8 cellular contexts compared by ENCODE assay signal in genomic region chr14:32201816-32202467, GRCh38. TPM values are rescaled to one million over a fixed set of nuclear protein-coding genes. Genes with fewer than 3 reads are reported as not detected.
DNase-seq lines count a peak whose midpoint lies in the region; ATAC-seq and TF ChIP-seq lines count a peak whose summit lies in the region.

TSS of gene RNU6-7 (plus strand) at chr14:32202045.

- peaks cover 33% of the 10 kb centered on the region for H3K36me3 Mint-ChIP-seq in CD4-positive, alpha-beta T cell (ENCODE audit: low read depth)
- no peaks in the 10 kb centered on the region for H3K36me3 Mint-ChIP-seq in T-helper 1 cell treated with Interleukin-12 subunit alpha and Interleukin-12 subunit beta and Interleukin-4 antibody, amounts not matched to agents 30 μg/mL and 1 μg/mL, for 36 hours (ENCODE audit: low read depth)
- no peaks in the 10 kb centered on the region for H3K36me3 Mint-ChIP-seq in memory B cell

- no peaks in the 10 kb centered on the region for H3K27me3 ChIP-seq in CD4-positive, alpha-beta T cell (ENCODE audit: control insufficient read depth, insufficient read depth, low read length)
- H3K27me3 ChIP-seq in colonic mucosa (no peaks in the 10 kb centered on the region), stomach (no peaks in the 10 kb centered on the region)

- CTCF ChIA-PET in CD4-positive, alpha-beta T cell (lab: Charles Lee) = interaction anchor here (2.0 kb wide), 1 partner anchor 125 kb away, joined by 5 read pairs; the partner anchor contains the start of gene ARHGAP5

- TF ChIP-seq EP300 in stomach (IDR thresholded peaks at IDR 0.05) = no peak

- no peaks in the 10 kb centered on the region for H3K36me3 ChIP-seq in colonic mucosa
- H3K36me3 ChIP-seq in stomach = no peaks in the 10 kb centered on the region

- H3K9me3 ChIP-seq in CD4-positive, alpha-beta T cell (ENCODE audit: control insufficient read depth, low read length) = no peaks in the 10 kb centered on the region
- H3K9me3 ChIP-seq in colonic mucosa (no peaks in the 10 kb centered on the region), stomach (no peaks in the 10 kb centered on the region)

- H3K4me1 ChIP-seq in colonic mucosa (peaks cover 3% of the 10 kb centered on the region), stomach (peaks cover 9 to 44% (median 20%) of the 10 kb centered on the region in 4 donors)

- ATAC-seq in CD4-positive, alpha-beta T cell (ENCODE audit: poor library complexity) = peak; percentile 15
- ATAC-seq in memory B cell (ENCODE audit: low read depth) = no peak
- no peak for ATAC-seq in GM18520 (IDR thresholded peaks at IDR 0.05; ENCODE audit: unreplicated experiment)

- peak within 1 kb of the TSS; percentile 47 for H3K27ac ChIP-seq in CD4-positive, alpha-beta T cell (ENCODE audit: low read depth, low read length)
- H3K27ac ChIP-seq in colonic mucosa = peak within 1 kb of the TSS; percentile 35
- peak within 1 kb of the TSS; percentile 67 to 85 (median 81) for H3K27ac ChIP-seq in stomach

- H3K4me3 Mint-ChIP-seq in CD4-positive, alpha-beta T cell = peak within 1 kb of the TSS; percentile 93
- peak within 1 kb of the TSS; percentile 88 for H3K4me3 Mint-ChIP-seq in T-helper 1 cell treated with Interleukin-12 subunit alpha and Interleukin-12 subunit beta and Interleukin-4 antibody, amounts not matched to agents 30 μg/mL and 1 μg/mL, for 36 hours
- H3K4me3 Mint-ChIP-seq in memory B cell = peak within 1 kb of the TSS; percentile 96

- H3K27ac Mint-ChIP-seq in CD4-positive, alpha-beta T cell = peak within 1 kb of the TSS; percentile 100
- H3K27ac Mint-ChIP-seq in T-helper 1 cell treated with Interleukin-12 subunit alpha and Interleukin-12 subunit beta and Interleukin-4 antibody, amounts not matched to agents 30 μg/mL and 1 μg/mL, for 36 hours = peak within 1 kb of the TSS; percentile 98
- peak within 1 kb of the TSS; percentile 99 for H3K27ac Mint-ChIP-seq in memory B cell

- H3K9me3 Mint-ChIP-seq in CD4-positive, alpha-beta T cell = no peaks in the 10 kb centered on the region
- H3K9me3 Mint-ChIP-seq in T-helper 1 cell treated with Interleukin-12 subunit alpha and Interleukin-12 subunit beta and Interleukin-4 antibody, amounts not matched to agents 30 μg/mL and 1 μg/mL, for 36 hours = no peaks in the 10 kb centered on the region
- H3K9me3 Mint-ChIP-seq in memory B cell = no peaks in the 10 kb centered on the region

- WGBS in stomach, 5 donors = 0 to 3% (median 1%) methylated on average over 38 of the region's 38 CpGs

- no peak for TF ChIP-seq POLR2A in stomach (IDR thresholded peaks at IDR 0.05)

- POLR2A ChIA-PET in CD4-positive, alpha-beta T cell (lab: Charles Lee) = interaction anchor here (0.9 to 3.0 kb wide), 2 partner anchors 125 to 744 kb away, joined by 4 to 54 read pairs; partner anchors contain the start of gene ARHGAP5

- intact Hi-C loops in CD4-positive, alpha-beta T cell (cut with DNase I, micrococcal nuclease) = loop anchor here (2.0 to 10.0 kb wide), 9 partner anchors 50 to 1577 kb away; partner anchors contain the start of genes NUBPL (in 2 of the 2), AP4S1 (in 1 of the 2), DTD2 (in 1 of the 2) and HEATR5A (in 1 of the 2)
- intact Hi-C loops in colonic mucosa (cut with DNase I) (loop anchor here (5.0 kb wide), 1 partner anchor 125 kb away; the partner anchor contains the start of gene ARHGAP5), stomach (cut with DNase I; ENCODE audit: low total_unique reads) (no loop called here)

- peak in 7 of 10 experiments; percentile 5 to 62 (median 17) for DNase-seq in CD4-positive, alpha-beta T cell
- DNase-seq in LNCaP clone FGC (ENCODE audit: low read depth) (no peak), colonic mucosa (peak; percentile 29), memory B cell (ENCODE audit: low spot score in 2 of 2) (peak; percentile 41 to 47), stomach (no peak), SKM-1 treated with dmso at 0.1 percent for 144 hours (lab: John Stamatoyannopoulos, UW; ENCODE audit: unreplicated experiment) (no peak)

- peaks cover 12% of the 10 kb centered on the region for H3K27me3 Mint-ChIP-seq in CD4-positive, alpha-beta T cell
- peaks cover 10% of the 10 kb centered on the region for H3K27me3 Mint-ChIP-seq in T-helper 1 cell treated with Interleukin-12 subunit alpha and Interleukin-12 subunit beta and Interleukin-4 antibody, amounts not matched to agents 30 μg/mL and 1 μg/mL, for 36 hours (ENCODE audit: low read depth)
- H3K27me3 Mint-ChIP-seq in memory B cell = no peaks in the 10 kb centered on the region

- peaks cover 30% of the 10 kb centered on the region for H3K4me1 Mint-ChIP-seq in CD4-positive, alpha-beta T cell (ENCODE audit: low read depth)
- H3K4me1 Mint-ChIP-seq in T-helper 1 cell treated with Interleukin-12 subunit alpha and Interleukin-12 subunit beta and Interleukin-4 antibody, amounts not matched to agents 30 μg/mL and 1 μg/mL, for 36 hours (ENCODE audit: low read depth) = peaks cover 36% of the 10 kb centered on the region
- peaks cover 32% of the 10 kb centered on the region for H3K4me1 Mint-ChIP-seq in memory B cell

- no peak for TF ChIP-seq CTCF in CD4-positive, alpha-beta T cell (IDR thresholded peaks at IDR 0.05)
- no peak for TF ChIP-seq CTCF in LNCaP clone FGC (IDR thresholded peaks at IDR 0.05; ENCODE audit: control insufficient read depth, extremely low read depth, insufficient read depth)
- TF ChIP-seq CTCF in colonic mucosa (IDR thresholded peaks at IDR 0.05) = no peak
- TF ChIP-seq CTCF in stomach (IDR thresholded peaks at IDR 0.05) = no peak

- H3K9ac ChIP-seq in colonic mucosa (ENCODE audit: low read depth in 2 of 2, low read length in 2 of 2) = peak within 1 kb of the TSS; percentile 40 to 77

- H3K4me3 ChIP-seq in LNCaP clone FGC (ENCODE audit: low read depth, low read length) = peak within 1 kb of the TSS; percentile 72
- H3K4me3 ChIP-seq in colonic mucosa = peak within 1 kb of the TSS; percentile 46
- H3K4me3 ChIP-seq in stomach = peak within 1 kb of the TSS; percentile 65 to 84 (median 74)

RNA-seq across cellular contexts. Expression of gene RNU6-7, which starts in this region (rescaled TPM):
- not detected for total RNA-seq in CD4-positive, alpha-beta T cell
- total RNA-seq in colonic mucosa = not detected
- not detected for total RNA-seq in stomach
- not detected for polyA plus RNA-seq in stomach

Comparison
In these comparisons a context has a peak if more than half of its experiments do, and no peak if none do; other contexts are left out.
1. Peak in DNase-seq, ATAC-seq and H3K27ac ChIP-seq in CD4-positive, alpha-beta T cell; RNA of the gene not detected or under 1 TPM.
2. Peak in DNase-seq, H3K4me3 ChIP-seq, H3K27ac ChIP-seq and H3K9ac ChIP-seq in colonic mucosa; RNA of the gene not detected or under 1 TPM.
3. DNase-seq: peak in memory B cell (2 of 2); none in LNCaP clone FGC (single experiment), stomach (single experiment) and SKM-1 treated with dmso at 0.1 percent for 144 hours (single experiment).
4. Peak in every context shown above with its lines, with median percentiles within 50 percentile points of each other: H3K27ac ChIP-seq, H3K27ac Mint-ChIP-seq, H3K4me3 Mint-ChIP-seq and H3K4me3 ChIP-seq.